In the genomic region with DNA sequence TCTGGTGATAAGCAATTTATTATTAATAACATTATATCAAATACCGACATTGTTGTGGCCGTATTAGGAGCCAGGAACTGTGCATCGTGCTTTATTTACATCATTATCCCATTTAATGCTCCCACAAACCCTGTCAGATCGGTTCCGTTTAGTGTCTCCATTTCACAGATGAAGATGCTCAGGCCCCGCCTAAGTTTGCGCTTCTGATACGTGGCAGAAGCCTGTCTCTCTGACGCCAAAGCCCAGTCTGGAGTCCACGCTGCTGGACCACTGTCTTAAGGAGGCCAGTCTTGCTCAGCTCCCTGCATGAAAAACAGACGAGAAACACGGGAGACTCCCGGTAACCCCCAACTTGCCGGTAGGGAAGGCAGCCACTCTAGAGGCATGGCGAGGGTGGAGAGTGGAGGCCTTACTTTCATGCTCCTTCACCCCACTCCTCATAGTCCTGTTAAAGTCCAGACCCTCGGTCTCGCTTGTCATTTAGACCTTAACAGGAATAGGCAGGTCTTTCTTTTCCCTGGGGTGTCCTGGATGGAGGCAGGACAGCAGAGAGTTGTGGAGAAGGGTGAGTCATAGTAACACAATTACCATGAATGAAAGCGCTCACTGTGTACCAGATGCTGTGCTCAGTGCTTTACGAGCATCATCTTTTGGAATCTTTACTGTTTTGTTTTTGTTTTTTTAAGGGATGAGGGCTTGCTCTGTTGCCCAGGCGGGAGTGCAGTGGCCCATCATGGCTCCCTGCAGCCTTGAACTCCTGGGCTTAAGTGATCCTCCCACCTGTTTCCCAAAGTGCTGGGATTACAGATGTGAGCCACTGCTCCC, we compare ENCODE assay signal across 8 cellular contexts. TPM values are rescaled to one million over a fixed set of nuclear protein-coding genes. Genes with fewer than 3 reads are reported as not detected.
A peak's percentile ranks its signal among the peaks of the same experiment; 100 is the strongest.
DNase-seq lines count a peak whose midpoint lies in the region; ATAC-seq and TF ChIP-seq lines count a peak whose summit lies in the region.

No MANE protein-coding gene starts in this region.

- H3K4me3 ChIP-seq in GM08714 (ENCODE audit: low read length) (peak overlapping the region; percentile 77), epithelial cell of esophagus (ENCODE audit: low read length) (peak overlapping the region; percentile 72), mesodermal cell (ENCODE audit: extremely low read depth, insufficient read depth, low read length, poor library complexity, severe bottlenecking) (peak overlapping the region; percentile 74)

- ATAC-seq in HG02610 (IDR thresholded peaks at IDR 0.05; ENCODE audit: unreplicated experiment): peak; percentile 28
- peak; percentile 72 for ATAC-seq in stimulated activated effector memory CD8-positive, alpha-beta T cell treated with anti-CD3 and anti-CD28 coated beads, Interleukin-12 subunit alpha, Interleukin-12 subunit beta, amount 100 ng/mL, for 72 hours

- peak; percentile 30 for DNase-seq in NCI-H2227 treated with DMSO at 0.1 percent for 48 hours (lab: John Stamatoyannopoulos, UW)
- peak; percentile 7 to 32 (median 29) for DNase-seq in activated CD8-positive, alpha-beta memory T cell treated with anti-CD3 and anti-CD28 coated beads for 48 hours (ENCODE audit: low read depth in 2 of 3, low spot score in 2 of 3)
- DNase-seq in epithelial cell of esophagus (ENCODE audit: low read depth): peak; percentile 65
- peak; percentile 12 to 78 for DNase-seq in stimulated activated effector memory CD8-positive, alpha-beta T cell treated with anti-CD3 and anti-CD28 coated beads, Interleukin-12 subunit alpha, Interleukin-12 subunit beta, amount 100 ng/mL, for 72 hours (ENCODE audit: low spot score in 2 of 2)
- DNase-seq in OCI-M2 (lab: John Stamatoyannopoulos, UW; ENCODE audit: unreplicated experiment): no peak

- peaks cover 4% of the 10 kb centered on the region for H3K36me3 ChIP-seq in mesodermal cell (ENCODE audit: control insufficient read depth, insufficient read depth, low read length)

- 17 to 19% methylated on average over 14 to 16 of the region's 20 CpGs for WGBS in mesodermal cell (ENCODE audit: insufficient coverage in 2 of 2), 2 experiments

- H3K4me3 Mint-ChIP-seq in stimulated activated effector memory CD8-positive, alpha-beta T cell treated with anti-CD3 and anti-CD28 coated beads, Interleukin-12 subunit alpha, Interleukin-12 subunit beta, amount 100 ng/mL, for 72 hours: peak overlapping the region; percentile 94

- H3K4me1 ChIP-seq in mesodermal cell (ENCODE audit: control insufficient read depth, insufficient read depth, low read length, poor library complexity, severe bottlenecking): peaks cover 7% of the 10 kb centered on the region

- no peaks in the 10 kb centered on the region for H3K9me3 ChIP-seq in mesodermal cell (ENCODE audit: control insufficient read depth, low read length)

- H3K4me1 Mint-ChIP-seq in stimulated activated effector memory CD8-positive, alpha-beta T cell treated with anti-CD3 and anti-CD28 coated beads, Interleukin-12 subunit alpha, Interleukin-12 subunit beta, amount 100 ng/mL, for 72 hours: peaks cover 38% of the 10 kb centered on the region

- H3K36me3 Mint-ChIP-seq in stimulated activated effector memory CD8-positive, alpha-beta T cell treated with anti-CD3 and anti-CD28 coated beads, Interleukin-12 subunit alpha, Interleukin-12 subunit beta, amount 100 ng/mL, for 72 hours: peaks cover 53% of the 10 kb centered on the region

- peak overlapping the region; percentile 94 for H3K27ac ChIP-seq in mesodermal cell (ENCODE audit: low read depth, low read length, severe bottlenecking)

- no peaks in the 10 kb centered on the region for H3K9me3 Mint-ChIP-seq in stimulated activated effector memory CD8-positive, alpha-beta T cell treated with anti-CD3 and anti-CD28 coated beads, Interleukin-12 subunit alpha, Interleukin-12 subunit beta, amount 100 ng/mL, for 72 hours

- peak overlapping the region; percentile 98 for H3K27ac Mint-ChIP-seq in stimulated activated effector memory CD8-positive, alpha-beta T cell treated with anti-CD3 and anti-CD28 coated beads, Interleukin-12 subunit alpha, Interleukin-12 subunit beta, amount 100 ng/mL, for 72 hours

- no peak for TF ChIP-seq CTCF in epithelial cell of esophagus (IDR thresholded peaks at IDR 0.05; ENCODE audit: insufficient read depth, low read depth, low read length, missing control alignments)

RNA-seq across cellular contexts. Expression of gene TXNDC15, which starts 0.9 kb away (rescaled TPM):
- polyA plus RNA-seq in mesodermal cell (2013, experiment 1 of 2): 40.8 TPM
- polyA plus RNA-seq in mesodermal cell (2013, experiment 2 of 2): 40.5 TPM

RNA-seq across cellular contexts. Expression of gene C5orf24, which starts 29.3 kb away (rescaled TPM):
- polyA plus RNA-seq in mesodermal cell (2013, experiment 1 of 2): 51.1 TPM
- 56.1 TPM for polyA plus RNA-seq in mesodermal cell (2013, experiment 2 of 2)

RNA-seq across cellular contexts. Expression of gene PCBD2, which starts 29.9 kb away (rescaled TPM):
- polyA plus RNA-seq in mesodermal cell (2013, experiment 1 of 2): 3.9 TPM
- polyA plus RNA-seq in mesodermal cell (2013, experiment 2 of 2): 3.6 TPM
